Comparison of ENCODE assay signal across 8 cellular contexts in genomic region chr9:62897411-62898225, GRCh38.
DNase-seq lines count a peak whose midpoint lies in the region; ATAC-seq and TF ChIP-seq lines count a peak whose summit lies in the region.
"Not testable (repeated sequence)": the region's sequence is repeated elsewhere in the genome, so short reads cannot be mapped to it uniquely, and the experiment has no call there.

No MANE protein-coding gene starts in this region.

- H4K5ac ChIP-seq in mesendoderm (ENCODE audit: low read length): not testable (repeated sequence)

- not testable (repeated sequence) for H2BK15ac ChIP-seq in mesendoderm (replicated peaks; ENCODE audit: low read depth)

- intact Hi-C loops in activated CD4-positive, alpha-beta memory T cell treated with anti-CD3 and anti-CD28 coated beads for 36 hours (cut with micrococcal nuclease): not testable (repeated sequence)

- not testable (repeated sequence) for H2AK5ac ChIP-seq in mesendoderm (ENCODE audit: low read length)

- not testable (repeated sequence) for TF ChIP-seq CTCF in OCI-LY3 (IDR thresholded peaks at IDR 0.05; ENCODE audit: low read depth, low read length); astrocyte of the cerebellum (IDR thresholded peaks at IDR 0.05; ENCODE audit: low read depth, low read length, missing control alignments); fibroblast of villous mesenchyme (IDR thresholded peaks at IDR 0.05; ENCODE audit: insufficient read depth, low read depth, low read length); thoracic aorta (IDR thresholded peaks at IDR 0.05)

- H3K27me3 Mint-ChIP-seq in activated CD4-positive, alpha-beta memory T cell treated with anti-CD3 and anti-CD28 coated beads for 36 hours: not testable (repeated sequence)

- H3K4me1 ChIP-seq in OCI-LY3 (ENCODE audit: low read length); mesendoderm (ENCODE audit: control insufficient read depth, low read depth, low read length); skeletal muscle satellite cell (ENCODE audit: control insufficient read depth, insufficient read depth, low read length); thoracic aorta (ENCODE audit: control insufficient read depth in 1 of 2, low read depth in 2 of 2): not testable (repeated sequence)

- ATAC-seq in thoracic aorta (ENCODE audit: insufficient number of reproducible peaks, low FRiP score, low read depth): not testable (repeated sequence)

- not testable (repeated sequence) for H3K79me1 ChIP-seq in mesendoderm (ENCODE audit: low read length)

- CTCF ChIA-PET in activated CD4-positive, alpha-beta memory T cell treated with anti-CD3 and anti-CD28 coated beads for 36 hours (lab: Charles Lee): not testable (repeated sequence)

- peak overlapping the region; percentile 35 for H3K4me2 ChIP-seq in OCI-LY3 (ENCODE audit: low read length)
- not testable (repeated sequence) for H3K4me2 ChIP-seq in mesendoderm (ENCODE audit: low read length)
- peak overlapping the region; percentile 77 for H3K4me2 ChIP-seq in skeletal muscle satellite cell (ENCODE audit: low read length)

- H3K56ac ChIP-seq in mesendoderm (ENCODE audit: low read length): not testable (repeated sequence)

- H2BK120ac ChIP-seq in mesendoderm (ENCODE audit: low read depth, low read length): not testable (repeated sequence)

- not testable (repeated sequence) for H3K9me3 ChIP-seq in OCI-LY3 (ENCODE audit: insufficient read depth, low read length); skeletal muscle satellite cell (replicated peaks; ENCODE audit: low read length); thoracic aorta

- H3K36me3 Mint-ChIP-seq in activated CD4-positive, alpha-beta memory T cell treated with anti-CD3 and anti-CD28 coated beads for 36 hours: not testable (repeated sequence)

- not testable (repeated sequence) for H4K20me1 ChIP-seq in OCI-LY3 (ENCODE audit: insufficient read depth, low read length)

- H3K4me3 Mint-ChIP-seq in activated CD4-positive, alpha-beta memory T cell treated with anti-CD3 and anti-CD28 coated beads for 36 hours: peak overlapping the region; percentile 60

- not testable (repeated sequence) for H3K79me2 ChIP-seq in OCI-LY3 (ENCODE audit: low read length); mesendoderm (ENCODE audit: control insufficient read depth, insufficient read depth, low read length)

- H3K4me3 ChIP-seq in OCI-LY3 (ENCODE audit: low read length) (peak overlapping the region; percentile 73), astrocyte of the cerebellum (ENCODE audit: low read depth, low read length) (peak overlapping the region; percentile 41), fibroblast of villous mesenchyme (ENCODE audit: low read depth, low read length) (peak overlapping the region; percentile 59), skeletal muscle satellite cell (ENCODE audit: low read length) (peak overlapping the region; percentile 68), thoracic aorta (peak overlapping the region; percentile 77)
- H3K4me3 ChIP-seq in mesendoderm (ENCODE audit: low read length): not testable (repeated sequence)

- H3K4ac ChIP-seq in mesendoderm (ENCODE audit: low read depth, low read length): not testable (repeated sequence)

- H2AFZ ChIP-seq in OCI-LY3 (ENCODE audit: low read depth, low read length): 0 out of 2 replicates have a peak overlapping the region, but pooled peaks have one; percentile 52

- H4K8ac ChIP-seq in mesendoderm (ENCODE audit: low read depth, low read length): not testable (repeated sequence)

- H3K9ac ChIP-seq in OCI-LY3 (ENCODE audit: low read length) (peak overlapping the region; percentile 66), skeletal muscle satellite cell (ENCODE audit: low read depth, low read length) (peak overlapping the region; percentile 74)
- H3K9ac ChIP-seq in mesendoderm (ENCODE audit: low read length): not testable (repeated sequence)

- not testable (repeated sequence) for H3K9me3 Mint-ChIP-seq in activated CD4-positive, alpha-beta memory T cell treated with anti-CD3 and anti-CD28 coated beads for 36 hours

- H3K27ac Mint-ChIP-seq in activated CD4-positive, alpha-beta memory T cell treated with anti-CD3 and anti-CD28 coated beads for 36 hours: peak overlapping the region; percentile 23

- H2BK5ac ChIP-seq in mesendoderm (ENCODE audit: low read length): not testable (repeated sequence)

- H3K27ac ChIP-seq in OCI-LY3 (ENCODE audit: low read length) (peak overlapping the region; percentile 58), thoracic aorta (peak overlapping the region in 1 of 2 donors; percentile 80)
- H3K27ac ChIP-seq in mesendoderm (ENCODE audit: low read depth, low read length): not testable (repeated sequence)

- H3K18ac ChIP-seq in mesendoderm (ENCODE audit: low read length): not testable (repeated sequence)

- not testable (repeated sequence) for H3K27me3 ChIP-seq in OCI-LY3 (ENCODE audit: low read depth, low read length); mesendoderm (ENCODE audit: insufficient read depth, low read length, poor library complexity); skeletal muscle satellite cell (ENCODE audit: control insufficient read depth, insufficient read depth, low read length); thoracic aorta (replicated peaks; ENCODE audit: insufficient read depth)

- not testable (repeated sequence) for H3K23ac ChIP-seq in mesendoderm (ENCODE audit: low read length)

- not testable (repeated sequence) for H3K4me1 Mint-ChIP-seq in activated CD4-positive, alpha-beta memory T cell treated with anti-CD3 and anti-CD28 coated beads for 36 hours (ENCODE audit: low read depth)

- not testable (repeated sequence) for H3K36me3 ChIP-seq in OCI-LY3 (replicated peaks; ENCODE audit: low read depth, low read length); mesendoderm (ENCODE audit: control insufficient read depth, insufficient read depth, low read length); skeletal muscle satellite cell (ENCODE audit: insufficient read depth, low read length); thoracic aorta

- DNase-seq in EH (ENCODE audit: low read depth): peak; percentile 13
- DNase-seq in activated CD4-positive, alpha-beta memory T cell treated with anti-CD3 and anti-CD28 coated beads for 36 hours: peak; percentile 65
- DNase-seq in astrocyte of the cerebellum (ENCODE audit: low read depth); thoracic aorta (ENCODE audit: low spot score): not testable (repeated sequence)
- DNase-seq in fibroblast of villous mesenchyme (ENCODE audit: low read depth): peak; percentile 41
- DNase-seq in mesendoderm: peak; percentile 46

- no CpG with 5 or more reads among the region's 48 CpGs for WGBS in mesendoderm (ENCODE audit: extremely low coverage, insufficient coverage, low lambda C conversion rate)

- POLR2A ChIA-PET in activated CD4-positive, alpha-beta memory T cell treated with anti-CD3 and anti-CD28 coated beads for 36 hours (lab: Charles Lee): not testable (repeated sequence)

- in situ Hi-C loops in astrocyte of the cerebellum (cut with HindIII; ENCODE audit: low sequenced_read_pairs): not testable (repeated sequence)
